Comparison of ENCODE assay signal across 9 cellular contexts in the genomic region with DNA sequence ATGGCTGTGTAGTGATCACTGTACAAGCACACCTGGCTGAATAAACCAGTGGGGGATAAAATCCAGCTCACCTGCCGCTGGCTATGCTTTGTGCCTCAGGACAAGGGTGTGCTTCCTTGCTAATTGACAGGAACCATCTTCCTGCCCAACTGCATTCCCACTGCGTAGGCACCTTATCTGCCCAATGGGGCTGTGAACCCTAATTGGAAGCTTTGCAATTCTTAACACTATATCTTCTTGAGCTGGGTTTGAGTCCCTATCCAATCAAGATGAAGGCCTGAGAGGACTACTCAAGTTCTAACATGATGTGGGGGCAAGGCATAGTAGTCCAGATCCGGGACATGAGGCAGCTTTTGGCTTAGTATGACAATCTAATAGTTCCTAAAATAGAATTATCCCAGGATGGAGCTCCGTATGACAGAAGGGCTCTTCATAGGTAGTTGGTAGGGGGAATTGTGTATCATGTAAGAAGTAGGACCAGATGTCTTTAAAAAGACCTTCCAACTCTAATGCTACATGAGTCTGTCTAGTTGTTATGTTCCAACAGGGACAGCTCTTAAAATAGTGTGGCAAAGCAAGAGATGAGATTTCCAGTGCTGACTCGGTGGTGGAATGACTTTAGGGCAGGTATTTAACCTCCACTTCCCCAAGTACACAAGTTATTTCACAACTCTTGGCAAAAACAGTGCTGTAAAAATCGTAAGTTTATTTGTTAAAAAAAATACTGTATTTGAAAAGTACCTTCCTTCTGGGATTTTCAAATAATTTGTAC. TPM values are rescaled to one million over a fixed set of nuclear protein-coding genes. Genes with fewer than 3 reads are reported as not detected.
DNase-seq lines count a peak whose midpoint lies in the region; ATAC-seq, FAIRE-seq and TF ChIP-seq lines count a peak whose summit lies in the region.
"Had no signal": no experiment of that assay in that cellular context is flagged by ENCODE, and none has a peak within 500 bp of the region (broad histone marks: within the 10 kb centered on the region; RNA-seq: fewer than 3 reads in every experiment).

No MANE protein-coding gene starts in this region.

- no peak for TF ChIP-seq CTCF in PC-3 (conservative IDR thresholded peaks at IDR 0.05; ENCODE audit: low read depth, low read length)
- no peak for TF ChIP-seq CTCF in endothelial cell of umbilical vein (IDR thresholded peaks at IDR 0.05; ENCODE audit: extremely low read depth in 1 of 2, insufficient read depth in 1 of 2, low read depth in 1 of 2, low read length in 2 of 2)
- TF ChIP-seq CTCF in gastrocnemius medialis (IDR thresholded peaks at IDR 0.05 in 4 of 5, conservative IDR thresholded peaks at IDR 0.05 in 1 of 5) = no peak

- in situ Hi-C loops in gastrocnemius medialis (cut with MboI; ENCODE audit: low sequenced_read_pairs in 4 of 4) = no loop called here

- TF ChIP-seq POLR2A in endothelial cell of umbilical vein (IDR thresholded peaks at IDR 0.05; ENCODE audit: low read depth, low read length) (no peak), gastrocnemius medialis (IDR thresholded peaks at IDR 0.05) (peak; percentile 44 to 69)

- H3K4me1 Mint-ChIP-seq in immature natural killer cell = peaks cover 32 to 56% of the 10 kb centered on the region in 2 donors

- no peaks in the 10 kb centered on the region for H3K9me2 ChIP-seq in PC-3 (replicated peaks; ENCODE audit: low read length)

- BruUV-seq in PC-3 (replicated peaks; lab: Mats Ljungman, UMichigan) (no TSS peak), endothelial cell of umbilical vein (replicated peaks; lab: Mats Ljungman, UMichigan) (no TSS peak)

- peaks cover 11% of the 10 kb centered on the region; the same call in 1 of the 2 replicates for H3K79me2 ChIP-seq in PC-3 (ENCODE audit: low read length)
- no peaks in the 10 kb centered on the region for H3K79me2 ChIP-seq in endothelial cell of umbilical vein (ENCODE audit: control insufficient read depth, insufficient read depth, low read length)

- H3K4me2 ChIP-seq in PC-3 (ENCODE audit: low read length) = peak overlapping the region; percentile 20
- H3K4me2 ChIP-seq in endothelial cell of umbilical vein (ENCODE audit: insufficient read depth, low read length) = no peak overlapping the region

- peak overlapping the region in 1 of 6 donors; percentile 14 for H3K27ac Mint-ChIP-seq in immature natural killer cell

- H3K9me3 ChIP-seq in PC-3 (ENCODE audit: low read length) = no peaks in the 10 kb centered on the region
- H3K9me3 ChIP-seq in endothelial cell of umbilical vein (replicated peaks; ENCODE audit: control insufficient read depth, insufficient read depth, low read length) = no peaks in the 10 kb centered on the region
- no peaks in the 10 kb centered on the region for H3K9me3 ChIP-seq in gastrocnemius medialis
- H3K9me3 ChIP-seq: adrenal gland had no signal

- H3K9me3 Mint-ChIP-seq in immature natural killer cell = no peaks in the 10 kb centered on the region

- H3K9ac ChIP-seq in PC-3 (ENCODE audit: low read length) = no peak overlapping the region
- H3K9ac ChIP-seq in endothelial cell of umbilical vein (replicated peaks; ENCODE audit: extremely low read depth, insufficient read depth, low read length) = no peak overlapping the region

- no peaks in the 10 kb centered on the region for H3K9me1 ChIP-seq in endothelial cell of umbilical vein (replicated peaks; ENCODE audit: control insufficient read depth, extremely low read depth, insufficient read depth, low read length)

- DNase-seq in PC-3 = no peak
- no peak for DNase-seq in endothelial cell of umbilical vein (ENCODE audit: low read depth, low spot score)
- peak; percentile 58 to 64 for DNase-seq in gastrocnemius medialis
- DNase-seq in NCI-H2196 (lab: John Stamatoyannopoulos, UW; ENCODE audit: unreplicated experiment) = no peak
- no peak for DNase-seq in immature natural killer cell
- no peak for DNase-seq in mucosa of gallbladder (ENCODE audit: low spot score)
- DNase-seq: activated CD4-positive, CD25-positive, alpha-beta regulatory T cell treated with anti-CD3 and anti-CD28 coated beads, Interleukin-2, amount 50 U/mL, for 72 hours; adrenal gland; GDM1 had no signal

- POLR2A ChIA-PET in PC-3 (lab: Charles Lee; ENCODE audit: unreplicated experiment) (interaction anchor here (0.7 kb wide), 1 partner anchor 12 kb away, joined by 5 read pairs; no protein-coding TSS in a partner anchor), endothelial cell of umbilical vein (lab: Charles Lee) (no interaction called here)

- H3K36me3 Mint-ChIP-seq in immature natural killer cell = peaks cover 0 to 16% (median 0%) of the 10 kb centered on the region in 3 donors

- H3K36me3 ChIP-seq in PC-3 (ENCODE audit: low read depth, low read length) (peaks cover 5% of the 10 kb centered on the region; the same call in 1 of the 2 replicates), endothelial cell of umbilical vein (ENCODE audit: control insufficient read depth in 2 of 2, extremely low read depth in 1 of 2, insufficient read depth in 2 of 2, low read length in 2 of 2) (peaks cover 0 to 12% of the 10 kb centered on the region in 2 experiments), gastrocnemius medialis (peaks cover 0 to 19% of the 10 kb centered on the region in 2 donors)

- ATAC-seq in PC-3 (no peak), gastrocnemius medialis (peak; percentile 57 to 61)

- H4K20me1 ChIP-seq in PC-3 (ENCODE audit: low read length) (no peaks in the 10 kb centered on the region), endothelial cell of umbilical vein (replicated peaks; ENCODE audit: control insufficient read depth, extremely low read depth, insufficient read depth, low read length) (no peaks in the 10 kb centered on the region)

- intact Hi-C loops in PC-3 (cut with micrococcal nuclease) (loop anchor here (5.0 kb wide), 1 partner anchor 277 kb away; a partner anchor contains a TSS), endothelial cell of umbilical vein (cut with micrococcal nuclease) (loop anchor here (5.0 kb wide), 1 partner anchor 182 kb away; no protein-coding TSS in a partner anchor), gastrocnemius medialis (cut with DNase I; ENCODE audit: low total_unique reads) (loop anchor here (5.0 kb wide), 2 partner anchors 42 to 167 kb away; a partner anchor contains a TSS)

- H3K4me3 ChIP-seq in PC-3 (ENCODE audit: low read length) = no peak overlapping the region
- H3K4me3 ChIP-seq in endothelial cell of umbilical vein (replicated peaks in 1 of 3; ENCODE audit: insufficient read depth in 1 of 3, low read depth in 1 of 3, low read length in 3 of 3) = no peak overlapping the region
- H3K4me3 ChIP-seq in gastrocnemius medialis = peak overlapping the region; percentile 74 to 84 (median 84)

- H3K4me1 ChIP-seq in PC-3 (ENCODE audit: insufficient read depth, low read length) = peaks cover 4% of the 10 kb centered on the region; the same call in 1 of the 2 replicates
- H3K4me1 ChIP-seq in endothelial cell of umbilical vein (ENCODE audit: control insufficient read depth, extremely low read depth, insufficient read depth, low read length) = peaks cover 30% of the 10 kb centered on the region
- H3K4me1 ChIP-seq in gastrocnemius medialis = peaks cover 75 to 77% of the 10 kb centered on the region in 2 donors

- dilution Hi-C loops in endothelial cell of umbilical vein (cut with MboI; ENCODE audit: extremely low pct_ligation_motif_present, low sequenced_read_pairs) = no loop called here

- peaks cover 0 to 8% (median 5%) of the 10 kb centered on the region in 3 donors for H3K27me3 Mint-ChIP-seq in immature natural killer cell (ENCODE audit: low read depth in 3 of 3)

- peak overlapping the region in 2 of 5 donors; percentile 1 to 9 for H3K4me3 Mint-ChIP-seq in immature natural killer cell

- no peaks in the 10 kb centered on the region for H3F3A ChIP-seq in PC-3 (ENCODE audit: low read length, unreplicated experiment)

- H3K27me3 ChIP-seq in PC-3 (ENCODE audit: low read length) = no peaks in the 10 kb centered on the region
- H3K27me3 ChIP-seq in endothelial cell of umbilical vein (ENCODE audit: control insufficient read depth in 2 of 2, insufficient read depth in 2 of 2, low read length in 2 of 2) = no peaks in the 10 kb centered on the region
- H3K27me3 ChIP-seq in gastrocnemius medialis = no peaks in the 10 kb centered on the region
- H3K27me3 ChIP-seq: adrenal gland had no signal

- FAIRE-seq in endothelial cell of umbilical vein (lab: Jason Lieb, UNC) = peak; percentile 56

- H3K27ac ChIP-seq in PC-3 (ENCODE audit: low read length) = no peak overlapping the region
- H3K27ac ChIP-seq in endothelial cell of umbilical vein (ENCODE audit: insufficient read depth, low read depth, low read length) = no peak overlapping the region
- peak overlapping the region; percentile 93 to 99 (median 94) for H3K27ac ChIP-seq in gastrocnemius medialis

- H2AFZ ChIP-seq in PC-3 (ENCODE audit: low read length) (no peak overlapping the region), endothelial cell of umbilical vein (ENCODE audit: low read depth, low read length) (no peak overlapping the region)

- CTCF ChIA-PET in PC-3 (lab: Charles Lee) (no interaction called here), endothelial cell of umbilical vein (lab: Charles Lee) (interaction anchor here (1.7 to 2.8 kb wide), 2 partner anchors 32 to 53 kb away, joined by 5 to 17 read pairs; no protein-coding TSS in a partner anchor)

RNA-seq across cellular contexts. Expression of a gene that starts 2.3 kb away (rescaled TPM):
- 3.9 and 4.9 TPM in 2 replicates for total RNA-seq in PC-3 (2014; rRNA removed)
- 14.6 and 17.7 TPM in 2 replicates for total RNA-seq in endothelial cell of umbilical vein
- polyA plus RNA-seq in endothelial cell of umbilical vein = 35.7 and 44.9 TPM in 2 replicates
- 16.7 and 22.6 TPM in 2 replicates for polyA plus RNA-seq in endothelial cell of umbilical vein (2011; cell fraction: cytosol; rRNA removed)
- 33.1 and 43.4 TPM in 2 replicates for polyA plus RNA-seq in endothelial cell of umbilical vein (2011; cell fraction: nucleus; rRNA removed)
- polyA plus RNA-seq in endothelial cell of umbilical vein (2012) = 18.0 and 18.7 TPM in 2 replicates
- 19.8 and 22.4 TPM in 2 replicates for polyA minus RNA-seq in endothelial cell of umbilical vein
- polyA minus RNA-seq in endothelial cell of umbilical vein (2011; cell fraction: cytosol; rRNA and poly(A)+ RNA removed) = 2.2 TPM
- 7.1 and 9.5 TPM in 2 replicates for polyA minus RNA-seq in endothelial cell of umbilical vein (2011; cell fraction: nucleus; rRNA and poly(A)+ RNA removed)
- 100 to 1,000 TPM in 1 of 4 donors, 10 to 100 TPM in 3; 44.4 to 102 (median 80.7) TPM for total RNA-seq in gastrocnemius medialis
- 10 to 100 TPM; 12.0 to 27.8 (median 14.8) TPM for polyA plus RNA-seq in immature natural killer cell
- 31.9 TPM for total RNA-seq in mucosa of gallbladder

RNA-seq across cellular contexts. Expression of a gene that starts 7.1 kb away (rescaled TPM):
- 26.6 and 27.6 TPM in 2 replicates for total RNA-seq in PC-3 (2014; rRNA removed)
- total RNA-seq in endothelial cell of umbilical vein = 23.0 and 27.4 TPM in 2 replicates
- polyA plus RNA-seq in endothelial cell of umbilical vein = 17.4 and 20.9 TPM in 2 replicates
- 13.1 TPM in 2 replicates for polyA plus RNA-seq in endothelial cell of umbilical vein (2011; cell fraction: cytosol; rRNA removed)
- polyA plus RNA-seq in endothelial cell of umbilical vein (2011; cell fraction: nucleus; rRNA removed) = 20.0 and 25.4 TPM in 2 replicates
- 13.4 and 16.3 TPM in 2 replicates for polyA plus RNA-seq in endothelial cell of umbilical vein (2012)
- polyA minus RNA-seq in endothelial cell of umbilical vein = 31.9 and 46.7 TPM in 2 replicates
- polyA minus RNA-seq in endothelial cell of umbilical vein (2011; cell fraction: cytosol; rRNA and poly(A)+ RNA removed) = 27.0 TPM
- polyA minus RNA-seq in endothelial cell of umbilical vein (2011; cell fraction: nucleus; rRNA and poly(A)+ RNA removed) = 15.5 and 20.8 TPM in 2 replicates
- 10 to 100 TPM; 28.4 to 35.4 (median 32.3) TPM for total RNA-seq in gastrocnemius medialis
- polyA plus RNA-seq in immature natural killer cell = 10 to 100 TPM; 11.5 to 27.9 (median 25.1) TPM
- total RNA-seq in mucosa of gallbladder = 47.8 TPM

RNA-seq across cellular contexts. Expression of a gene that starts 9.2 kb away (rescaled TPM):
- total RNA-seq in PC-3 (2014; rRNA removed) (170 and 225 TPM in 2 replicates), endothelial cell of umbilical vein (133 and 142 TPM in 2 replicates), gastrocnemius medialis (100 to 1,000 TPM; 207 to 235 (median 215) TPM), mucosa of gallbladder (94.1 TPM)
- polyA plus RNA-seq in endothelial cell of umbilical vein (629 and 643 TPM in 2 replicates), immature natural killer cell (100 to 1,000 TPM; 224 to 326 (median 256) TPM)
- polyA plus RNA-seq in endothelial cell of umbilical vein (2011; cell fraction: cytosol; rRNA removed) = 503 and 603 TPM in 2 replicates
- 227 and 271 TPM in 2 replicates for polyA plus RNA-seq in endothelial cell of umbilical vein (2011; cell fraction: nucleus; rRNA removed)
- 260 and 265 TPM in 2 replicates for polyA plus RNA-seq in endothelial cell of umbilical vein (2012)
- 205 and 256 TPM in 2 replicates for polyA minus RNA-seq in endothelial cell of umbilical vein
- polyA minus RNA-seq in endothelial cell of umbilical vein (2011; cell fraction: cytosol; rRNA and poly(A)+ RNA removed) = 27.7 TPM
- 51.5 and 60.1 TPM in 2 replicates for polyA minus RNA-seq in endothelial cell of umbilical vein (2011; cell fraction: nucleus; rRNA and poly(A)+ RNA removed)

RNA-seq across cellular contexts. Expression of a gene that starts 11.2 kb away (rescaled TPM):
- 179 and 278 TPM in 2 replicates for total RNA-seq in PC-3 (2014; rRNA removed)
- total RNA-seq in endothelial cell of umbilical vein = 58.3 and 64.5 TPM in 2 replicates
- polyA plus RNA-seq in endothelial cell of umbilical vein = 57.8 TPM in 2 replicates
- 49.9 and 50.6 TPM in 2 replicates for polyA plus RNA-seq in endothelial cell of umbilical vein (2011; cell fraction: cytosol; rRNA removed)
- 72.2 and 74.4 TPM in 2 replicates for polyA plus RNA-seq in endothelial cell of umbilical vein (2011; cell fraction: nucleus; rRNA removed)
- 58.6 and 68.8 TPM in 2 replicates for polyA plus RNA-seq in endothelial cell of umbilical vein (2012)
- 81.3 and 84.2 TPM in 2 replicates for polyA minus RNA-seq in endothelial cell of umbilical vein
- 42.1 TPM for polyA minus RNA-seq in endothelial cell of umbilical vein (2011; cell fraction: cytosol; rRNA and poly(A)+ RNA removed)
- 37.6 and 48.6 TPM in 2 replicates for polyA minus RNA-seq in endothelial cell of umbilical vein (2011; cell fraction: nucleus; rRNA and poly(A)+ RNA removed)
- total RNA-seq in gastrocnemius medialis = 100 to 1,000 TPM in 1 of 4 donors, 10 to 100 TPM in 3; 72.2 to 139 (median 92.1) TPM
- polyA plus RNA-seq in immature natural killer cell = 10 to 100 TPM; 65.5 to 93.8 (median 68.2) TPM
- total RNA-seq in mucosa of gallbladder = 44.1 TPM

RNA-seq across cellular contexts. Expression of a gene that starts 20.5 kb away (rescaled TPM):
- total RNA-seq in PC-3 (2014; rRNA removed) = 0.40 TPM in 1 of 2 replicates, not detected in the other
- total RNA-seq in endothelial cell of umbilical vein = 164 and 186 TPM in 2 replicates
- 624 and 648 TPM in 2 replicates for polyA plus RNA-seq in endothelial cell of umbilical vein
- 398 and 453 TPM in 2 replicates for polyA plus RNA-seq in endothelial cell of umbilical vein (2011; cell fraction: cytosol; rRNA removed)
- 96.0 and 112 TPM in 2 replicates for polyA plus RNA-seq in endothelial cell of umbilical vein (2011; cell fraction: nucleus; rRNA removed)
- polyA plus RNA-seq in endothelial cell of umbilical vein (2012) = 305 and 367 TPM in 2 replicates
- 96.5 and 104 TPM in 2 replicates for polyA minus RNA-seq in endothelial cell of umbilical vein
- not detected for polyA minus RNA-seq in endothelial cell of umbilical vein (2011; cell fraction: cytosol; rRNA and poly(A)+ RNA removed)
- 9.9 and 13.3 TPM in 2 replicates for polyA minus RNA-seq in endothelial cell of umbilical vein (2011; cell fraction: nucleus; rRNA and poly(A)+ RNA removed)
- total RNA-seq in gastrocnemius medialis = 10 to 100 TPM; 19.9 to 47.0 (median 36.9) TPM
- polyA plus RNA-seq in immature natural killer cell = 100 to 1,000 TPM; 154 to 219 (median 201) TPM
- 48.8 TPM for total RNA-seq in mucosa of gallbladder

Comparison
In these comparisons a context has a peak if more than half of its experiments do, and no peak if none do; other contexts are left out.
1. DNase-seq: peak in gastrocnemius medialis (2 of 2); none in PC-3 (single experiment), endothelial cell of umbilical vein (single experiment), NCI-H2196 (single experiment), immature natural killer cell (0 of 3) and mucosa of gallbladder (single experiment).
2. H3K27ac ChIP-seq: peak in gastrocnemius medialis (4 of 4); none in PC-3 (single experiment) and endothelial cell of umbilical vein (single experiment).
3. H3K4me3 ChIP-seq: peak in gastrocnemius medialis (4 of 4); none in PC-3 (single experiment) and endothelial cell of umbilical vein (0 of 3).